9 cellular contexts compared by ENCODE assay signal in the genomic region with DNA sequence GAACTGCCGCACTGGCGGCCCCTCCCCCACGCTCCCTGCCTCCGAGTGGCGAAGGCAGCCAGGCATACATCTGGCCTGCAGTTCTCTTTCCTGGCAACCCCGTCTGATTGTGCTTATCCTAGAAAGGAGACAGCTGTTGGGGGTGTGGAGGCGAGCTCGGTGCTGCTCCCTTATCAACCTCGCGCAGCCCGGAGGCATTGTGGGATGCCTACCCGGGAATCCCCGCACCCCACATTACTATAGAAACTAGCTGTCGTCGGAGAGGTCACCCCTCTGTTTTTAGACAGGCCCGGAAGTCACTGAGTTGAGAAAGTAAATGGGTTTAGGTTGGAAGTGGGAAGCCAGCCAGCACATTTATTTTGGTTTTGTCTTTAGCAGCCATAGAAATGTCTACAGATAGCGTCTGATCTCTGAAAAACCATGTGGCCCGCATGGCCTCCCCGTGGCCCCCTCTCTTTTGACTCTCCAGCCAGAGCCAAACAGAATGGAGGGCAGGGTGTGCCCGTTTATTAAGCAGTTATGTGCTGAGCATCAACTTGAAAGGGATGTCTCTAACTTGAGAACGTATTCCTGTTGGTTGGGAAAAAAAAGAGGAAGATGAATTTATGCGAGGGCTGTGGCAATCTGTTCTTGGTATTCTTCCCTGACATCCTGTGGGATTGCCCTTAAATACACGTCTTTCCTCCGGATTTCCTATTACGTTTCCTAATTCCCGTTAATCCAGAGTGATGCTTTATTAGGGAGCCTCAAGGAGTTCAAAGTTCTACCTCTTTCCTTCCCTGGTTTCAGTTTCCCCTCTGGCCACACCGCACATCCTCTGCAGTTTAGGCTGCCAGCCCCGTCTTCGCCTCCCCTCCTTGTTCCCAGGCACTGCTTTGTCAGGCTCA.
A peak's percentile ranks its signal among the peaks of the same experiment; 100 is the strongest.
DNase-seq lines count a peak whose midpoint lies in the region; ATAC-seq and TF ChIP-seq lines count a peak whose summit lies in the region.
"Had no signal": no experiment of that assay in that cellular context is flagged by ENCODE, and none has a peak within 500 bp of the region (broad histone marks: within the 10 kb centered on the region; RNA-seq: fewer than 3 reads in every experiment).

No MANE protein-coding gene starts in this region.

- H3K9ac ChIP-seq in parathyroid adenoma = no peak overlapping the region

- H3K27ac ChIP-seq in parathyroid adenoma = peak overlapping the region; percentile 78
- H3K27ac ChIP-seq: 22Rv1 had no signal

- DNase-seq in DMS153 (lab: John Stamatoyannopoulos, UW) = peak; percentile 54
- no peak for DNase-seq in DMS153 treated with DMSO at 0.1 percent for 48 hours (lab: John Stamatoyannopoulos, UW; ENCODE audit: unreplicated experiment)
- peak; percentile 98 for DNase-seq in RPMI8226
- DNase-seq in fibroblast of gingiva (ENCODE audit: low read depth) = peak; percentile 93
- no peak for DNase-seq in HuH-7.5 (ENCODE audit: low spot score)
- DNase-seq in germinal center (ENCODE audit: low spot score) = no peak

- H2AFZ ChIP-seq in parathyroid adenoma = no peak overlapping the region

- H3K4me1 ChIP-seq in parathyroid adenoma = no peaks in the 10 kb centered on the region

- H3K9me3 ChIP-seq in parathyroid adenoma (ENCODE audit: control insufficient read depth, low read length) = no peaks in the 10 kb centered on the region

- no peaks in the 10 kb centered on the region for H3K36me3 ChIP-seq in parathyroid adenoma (ENCODE audit: control insufficient read depth, insufficient read depth, low read length)

- no peak overlapping the region for H3K4me3 ChIP-seq in parathyroid adenoma (ENCODE audit: low read depth, low read length)

- ATAC-seq in GM21786 (IDR thresholded peaks at IDR 0.05; ENCODE audit: unreplicated experiment) = no peak

- no peak for TF ChIP-seq CTCF in parathyroid adenoma (IDR thresholded peaks at IDR 0.05)

- no peaks in the 10 kb centered on the region for H3K79me2 ChIP-seq in parathyroid adenoma

- no peak overlapping the region for H3K4me2 ChIP-seq in parathyroid adenoma (ENCODE audit: low read length)

- H3K27me3 ChIP-seq in parathyroid adenoma (ENCODE audit: control insufficient read depth, insufficient read depth, low read length) = no peaks in the 10 kb centered on the region

Comparison
In these comparisons a context has a peak if more than half of its experiments do, and no peak if none do; other contexts are left out.
1. DNase-seq: peak in DMS153 (single experiment), RPMI8226 (single experiment) and fibroblast of gingiva (single experiment); none in DMS153 treated with DMSO at 0.1 percent for 48 hours (single experiment), HuH-7.5 (single experiment) and germinal center (single experiment).